Comparison of ENCODE assay signal across 8 cellular contexts in the genomic region with DNA sequence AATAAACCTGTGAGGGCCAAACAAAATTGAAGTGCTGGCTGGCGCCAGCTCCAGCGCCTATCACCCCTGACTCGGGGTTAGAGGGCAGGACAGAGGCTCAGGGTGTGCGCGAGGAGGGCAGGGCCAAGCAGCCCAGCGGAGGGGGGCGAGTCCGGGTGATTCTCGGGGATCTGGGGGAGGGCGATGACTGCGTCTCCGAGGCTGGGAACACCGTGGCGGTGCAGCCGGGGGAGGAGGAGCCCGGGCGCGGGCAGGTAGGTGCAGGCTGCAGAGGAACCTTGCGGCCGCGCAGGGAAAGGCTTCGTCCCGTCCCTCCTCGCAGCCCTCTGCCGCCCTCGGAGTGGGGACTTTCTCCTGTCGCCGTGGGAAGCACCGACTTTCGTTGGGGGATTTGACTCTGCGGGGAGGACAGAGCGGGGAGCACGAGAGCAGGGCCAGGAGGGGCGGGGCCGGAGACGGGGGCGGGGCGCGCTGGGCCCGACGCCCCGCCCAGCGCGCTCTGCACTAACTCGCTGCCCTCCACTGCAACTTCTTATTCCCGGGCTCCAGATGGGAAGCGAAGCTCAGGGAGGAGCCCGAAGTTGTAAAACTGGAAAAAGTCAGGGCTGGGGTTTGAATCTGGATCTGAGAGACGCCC. TPM values are rescaled to one million over a fixed set of nuclear protein-coding genes. Genes with fewer than 3 reads are reported as not detected.
DNase-seq lines count a peak whose midpoint lies in the region; ATAC-seq and TF ChIP-seq lines count a peak whose summit lies in the region.

No MANE protein-coding gene starts in this region.

- no peaks in the 10 kb centered on the region for H3K36me3 ChIP-seq in ES-I3 (ENCODE audit: insufficient read depth, low read length)
- H3K36me3 ChIP-seq in OCI-LY7 (ENCODE audit: insufficient read depth, low read length), result peaks cover 9% of the 10 kb centered on the region; the same call in 1 of the 2 replicates
- no peaks in the 10 kb centered on the region for H3K36me3 ChIP-seq in gastroesophageal sphincter
- no peaks in the 10 kb centered on the region for H3K36me3 ChIP-seq in parathyroid adenoma (ENCODE audit: control insufficient read depth, insufficient read depth, low read length)
- H3K36me3 ChIP-seq in vagina, result no peaks in the 10 kb centered on the region

- no peak for TF ChIP-seq CTCF in OCI-LY7 (conservative IDR thresholded peaks at IDR 0.05; ENCODE audit: low read length)
- TF ChIP-seq CTCF in gastroesophageal sphincter (IDR thresholded peaks at IDR 0.05), result no peak
- no peak for TF ChIP-seq CTCF in parathyroid adenoma (IDR thresholded peaks at IDR 0.05)
- TF ChIP-seq CTCF in vagina (IDR thresholded peaks at IDR 0.05), result no peak

- CTCF ChIA-PET in OCI-LY7 (lab: Charles Lee; ENCODE audit: unreplicated experiment), result no interaction called here

- H3K79me2 ChIP-seq in OCI-LY7 (ENCODE audit: insufficient read depth, low read depth, low read length) (peaks cover 17% of the 10 kb centered on the region; the same call in 1 of the 2 replicates), parathyroid adenoma (no peaks in the 10 kb centered on the region)

- POLR2A ChIA-PET in OCI-LY7 (lab: Charles Lee), result interaction anchor here (2.1 kb wide), 1 partner anchor 9 kb away, joined by 4 read pairs; no protein-coding TSS in a partner anchor

- H3K9me3 ChIP-seq in ES-I3 (ENCODE audit: control insufficient read depth, insufficient read depth, low read length) (no peaks in the 10 kb centered on the region), OCI-LY7 (ENCODE audit: low read length) (no peaks in the 10 kb centered on the region), gastroesophageal sphincter (no peaks in the 10 kb centered on the region), parathyroid adenoma (ENCODE audit: control insufficient read depth, low read length) (no peaks in the 10 kb centered on the region), vagina (no peaks in the 10 kb centered on the region)

- H4K20me1 ChIP-seq in OCI-LY7 (ENCODE audit: insufficient read depth, low read length), result no peaks in the 10 kb centered on the region

- peak overlapping the region; percentile 84 for H3K27ac ChIP-seq in OCI-LY7 (ENCODE audit: low read depth, low read length, poor library complexity, severe bottlenecking)
- peak overlapping the region in 3 of 4 donors; percentile 8 to 48 (median 13) for H3K27ac ChIP-seq in gastroesophageal sphincter
- peak overlapping the region; percentile 58 for H3K27ac ChIP-seq in parathyroid adenoma
- peak overlapping the region; percentile 66 for H3K27ac ChIP-seq in vagina

- H3K27me3 ChIP-seq in gastroesophageal sphincter, result peaks cover 12% of the 10 kb centered on the region
- H3K27me3 ChIP-seq in parathyroid adenoma (ENCODE audit: control insufficient read depth, insufficient read depth, low read length), result no peaks in the 10 kb centered on the region
- no peaks in the 10 kb centered on the region for H3K27me3 ChIP-seq in vagina

- no peaks in the 10 kb centered on the region for H3K9me2 ChIP-seq in OCI-LY7 (ENCODE audit: insufficient read depth, low read length)

- H2AFZ ChIP-seq in OCI-LY7 (ENCODE audit: low read length) (peak overlapping the region; percentile 57; the same call in 1 of the 2 replicates), parathyroid adenoma (peak overlapping the region; percentile 96)

- H3K4me1 ChIP-seq in ES-I3 (ENCODE audit: insufficient read depth, low read length), result peaks cover 28% of the 10 kb centered on the region; the same call in 1 of the 2 replicates
- H3K4me1 ChIP-seq in OCI-LY7 (ENCODE audit: insufficient read depth, low read length, poor library complexity, severe bottlenecking), result peaks cover 62% of the 10 kb centered on the region
- peaks cover 0 to 58% (median 27%) of the 10 kb centered on the region in 3 donors for H3K4me1 ChIP-seq in gastroesophageal sphincter
- peaks cover 12% of the 10 kb centered on the region for H3K4me1 ChIP-seq in parathyroid adenoma
- H3K4me1 ChIP-seq in vagina, result peaks cover 58% of the 10 kb centered on the region

- no peak for TF ChIP-seq POLR2A in gastroesophageal sphincter (IDR thresholded peaks at IDR 0.05)
- no peak for TF ChIP-seq POLR2A in vagina (IDR thresholded peaks at IDR 0.05)

- WGBS in gastroesophageal sphincter (ENCODE audit: low coverage in 1 of 2), 2 donors, result 8 to 25% methylated on average over 5 to 8 of the region's 49 CpGs

- peak overlapping the region; percentile 76 for H3K9ac ChIP-seq in ES-I3 (ENCODE audit: low read depth, low read length)
- H3K9ac ChIP-seq in parathyroid adenoma, result no peak overlapping the region

- TF ChIP-seq EP300 in gastroesophageal sphincter (IDR thresholded peaks at IDR 0.05), result no peak

- ATAC-seq in HG02885 (IDR thresholded peaks at IDR 0.05; ENCODE audit: poor library complexity, unreplicated experiment) (peak; percentile 44), gastroesophageal sphincter (peak; percentile 40), HG03139 (IDR thresholded peaks at IDR 0.05; ENCODE audit: unreplicated experiment) (no peak)

- intact Hi-C loops in OCI-LY7 (cut with micrococcal nuclease; ENCODE audit: unreplicated experiment), result no loop called here
- intact Hi-C loops in vagina (cut with DNase I), result no loop called here

- peak overlapping the region; percentile 60 for H3K4me3 ChIP-seq in OCI-LY7 (ENCODE audit: low read depth, low read length, poor library complexity, severe bottlenecking)
- H3K4me3 ChIP-seq in gastroesophageal sphincter, result peak overlapping the region; percentile 7 to 51
- peak overlapping the region; percentile 55 for H3K4me3 ChIP-seq in parathyroid adenoma (ENCODE audit: low read depth, low read length)
- peak overlapping the region; percentile 50 to 51 for H3K4me3 ChIP-seq in vagina

- peak; percentile 48 for DNase-seq in OCI-LY7 (ENCODE audit: low spot score)
- DNase-seq in activated T-helper 9 cell treated with anti-CD3 and anti-CD28 coated beads, Interleukin-2, amount 50 U/mL, for 16 hours (ENCODE audit: low read depth), result peak; percentile 62
- DNase-seq in vagina (ENCODE audit: extremely low spot score in 2 of 2), result no peak

- H3K4me2 ChIP-seq in OCI-LY7 (ENCODE audit: low read length) (peak overlapping the region; percentile 87), parathyroid adenoma (ENCODE audit: low read length) (peak overlapping the region; percentile 78)

- no TSS peak for BruUV-seq in OCI-LY7 (replicated peaks; lab: Mats Ljungman, UMichigan)

RNA-seq across cellular contexts. Expression of gene RGS14, which starts 5.3 kb away (rescaled TPM):
- total RNA-seq in OCI-LY7 (2014; rRNA removed; shearing (Covaris generic)), result 33.0 and 43.3 TPM in 2 replicates
- 41.7 and 46.3 TPM in 2 replicates for total RNA-seq in OCI-LY7 (2022)
- total RNA-seq in gastroesophageal sphincter, result 10 to 100 TPM in 3 of 4 donors, 1 to 10 TPM in 1; 7.6 to 20.1 (median 13.7) TPM
- total RNA-seq in vagina, result 49.1 TPM

RNA-seq across cellular contexts. Expression of gene LMAN2, which starts 11.5 kb away (rescaled TPM):
- total RNA-seq in OCI-LY7 (2014; rRNA removed; shearing (Covaris generic)), result 144 and 151 TPM in 2 replicates
- total RNA-seq in OCI-LY7 (2022) (103 and 116 TPM in 2 replicates), gastroesophageal sphincter (100 to 1,000 TPM in 3 of 4 donors, 10 to 100 TPM in 1; 78.1 to 147 (median 111) TPM), vagina (166 TPM)

RNA-seq across cellular contexts. Expression of gene SLC34A1, which starts 21.2 kb away (rescaled TPM):
- total RNA-seq in OCI-LY7 (2014; rRNA removed; shearing (Covaris generic)), result 0.05 and 0.35 TPM in 2 replicates
- 0.46 and 0.63 TPM in 2 replicates for total RNA-seq in OCI-LY7 (2022)
- total RNA-seq in gastroesophageal sphincter, result under 1 TPM in 1 of 4 donors, not detected in 3; 0.12 TPM
- total RNA-seq in vagina, result not detected

RNA-seq across cellular contexts. Expression of gene PFN3, which starts 37.5 kb away (rescaled TPM):
- not detected in 2 replicates for total RNA-seq in OCI-LY7 (2014; rRNA removed; shearing (Covaris generic))
- not detected in 2 replicates for total RNA-seq in OCI-LY7 (2022)
- total RNA-seq in gastroesophageal sphincter, result not detected
- not detected for total RNA-seq in vagina

RNA-seq across cellular contexts. Expression of gene F12, which starts 46.4 kb away (rescaled TPM):
- total RNA-seq in OCI-LY7 (2014; rRNA removed; shearing (Covaris generic)), result 1.2 TPM in 1 of 2 replicates, not detected in the other
- total RNA-seq in OCI-LY7 (2022), result 3.0 and 3.8 TPM in 2 replicates
- total RNA-seq in gastroesophageal sphincter, result under 1 TPM in 2 of 4 donors, not detected in 2; 0.27 to 0.89 TPM
- 5.2 TPM for total RNA-seq in vagina

Comparison
In these comparisons a context has a peak if more than half of its experiments do, and no peak if none do; other contexts are left out.
1. DNase-seq: peak in OCI-LY7 (single experiment) and activated T-helper 9 cell treated with anti-CD3 and anti-CD28 coated beads, Interleukin-2, amount 50 U/mL, for 16 hours (single experiment); none in vagina (0 of 2).
2. H3K27ac ChIP-seq: peak in every context shown above with its lines; median percentile 84 in OCI-LY7; 66 in vagina; 58 in parathyroid adenoma; 13 in gastroesophageal sphincter.
3. Peak in every context shown above with its lines, with median percentiles within 50 percentile points of each other: H3K4me3 ChIP-seq.